Comparison of ENCODE assay signal across 11 cellular contexts in the genomic region with DNA sequence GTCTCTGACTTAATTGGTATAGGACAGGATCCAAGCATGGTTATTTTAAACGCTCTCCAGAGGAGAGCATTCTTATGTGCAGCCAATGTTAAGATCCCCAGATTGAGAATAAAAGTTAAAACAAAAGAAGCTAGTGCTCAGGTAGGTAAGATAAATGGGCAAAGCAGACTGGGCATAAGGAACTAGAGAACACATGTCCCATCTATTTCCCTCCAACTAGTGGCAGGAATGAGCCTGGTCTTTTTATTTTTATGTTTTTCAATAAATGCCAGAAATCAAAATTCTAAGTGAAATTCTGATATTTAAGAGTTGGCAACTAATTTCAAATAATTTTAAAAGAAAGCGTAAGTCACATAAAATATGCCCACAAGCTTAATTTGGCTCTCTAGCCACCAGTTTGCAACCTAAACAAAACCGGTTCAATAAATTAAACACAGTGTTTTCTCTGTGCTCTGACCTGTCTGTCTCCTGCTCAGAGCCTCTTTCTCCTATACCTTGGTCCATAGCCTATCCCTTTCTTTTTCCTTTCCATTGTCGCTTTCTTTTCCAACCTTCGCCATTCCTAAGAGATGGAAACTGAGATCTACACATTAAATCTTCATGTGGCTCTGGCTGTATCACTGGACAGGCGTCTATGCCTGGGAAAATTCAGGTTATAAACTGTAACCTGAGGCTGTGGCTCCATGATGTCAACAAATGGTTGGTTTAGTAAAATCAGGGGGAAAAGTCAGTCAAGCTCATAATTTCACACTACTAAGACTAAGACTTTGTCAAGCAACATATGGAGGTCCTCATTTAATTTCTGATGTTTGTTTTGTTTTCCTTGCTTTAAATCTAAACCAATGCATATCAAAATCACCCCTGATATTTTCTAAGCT. TPM values are rescaled to one million over a fixed set of nuclear protein-coding genes. Genes with fewer than 3 reads are reported as not detected.
DNase-seq lines count a peak whose midpoint lies in the region; ATAC-seq and TF ChIP-seq lines count a peak whose summit lies in the region.
"Had no signal": no experiment of that assay in that cellular context is flagged by ENCODE, and none has a peak within 500 bp of the region (broad histone marks: within the 10 kb centered on the region; RNA-seq: fewer than 3 reads in every experiment).

No MANE protein-coding gene starts in this region.

- H3K4me1 ChIP-seq in gastrocnemius medialis: peaks cover 22 to 54% of the 10 kb centered on the region in 2 donors

- peak overlapping the region; percentile 85 for H3K27ac Mint-ChIP-seq in activated CD4-positive, alpha-beta T cell treated with anti-CD3 and anti-CD28 coated beads for 36 hours
- H3K27ac Mint-ChIP-seq: CD14-positive monocyte had no signal

- H3K27me3 ChIP-seq in gastrocnemius medialis: no peaks in the 10 kb centered on the region

- H3K4me3 Mint-ChIP-seq in activated CD4-positive, alpha-beta T cell treated with anti-CD3 and anti-CD28 coated beads for 36 hours: peak overlapping the region; percentile 38
- H3K4me3 Mint-ChIP-seq: CD14-positive monocyte had no signal

- no peak overlapping the region for H3K9ac ChIP-seq in SK-N-MC (ENCODE audit: insufficient read length)

- H3K9me3 Mint-ChIP-seq in activated CD4-positive, alpha-beta T cell treated with anti-CD3 and anti-CD28 coated beads for 36 hours (ENCODE audit: low read depth): no peaks in the 10 kb centered on the region

- H3K4me3 ChIP-seq in SK-N-MC (no peak overlapping the region), fibroblast of the aortic adventitia (ENCODE audit: low read depth, low read length) (no peak overlapping the region), gastrocnemius medialis (peak overlapping the region in 2 of 4 donors; percentile 62 to 75)

- 0 out of 2 replicates have a peak overlapping the region, but pooled peaks have one; percentile 15 for H3K27ac ChIP-seq in SK-N-MC
- peak overlapping the region; percentile 91 to 98 (median 93) for H3K27ac ChIP-seq in gastrocnemius medialis

- ATAC-seq in activated CD4-positive, alpha-beta T cell treated with anti-CD3 and anti-CD28 coated beads for 36 hours: no peak
- ATAC-seq in gastrocnemius medialis (no peak), HG03196 (IDR thresholded peaks at IDR 0.05; ENCODE audit: unreplicated experiment) (no peak), GM18868 (IDR thresholded peaks at IDR 0.05; ENCODE audit: unreplicated experiment) (no peak)

- CTCF ChIA-PET in activated CD4-positive, alpha-beta T cell treated with anti-CD3 and anti-CD28 coated beads for 36 hours (lab: Charles Lee): interaction anchor here (0.7 to 1.5 kb wide), 7 partner anchors 18 to 109 kb away, joined by 3 to 5 read pairs (median 3); no protein-coding TSS in a partner anchor

- peaks cover 24% of the 10 kb centered on the region for H3K36me3 ChIP-seq in SK-N-MC (ENCODE audit: insufficient read depth, low read length)
- no peaks in the 10 kb centered on the region for H3K36me3 ChIP-seq in gastrocnemius medialis

- TF ChIP-seq POLR2A in gastrocnemius medialis (IDR thresholded peaks at IDR 0.05): no peak

- peaks cover 20% of the 10 kb centered on the region for H3K4me1 Mint-ChIP-seq in activated CD4-positive, alpha-beta T cell treated with anti-CD3 and anti-CD28 coated beads for 36 hours
- H3K4me1 Mint-ChIP-seq: CD14-positive monocyte had no signal

- intact Hi-C loops in activated CD4-positive, alpha-beta T cell treated with anti-CD3 and anti-CD28 coated beads for 36 hours (cut with DNase I, micrococcal nuclease): no loop called here
- intact Hi-C loops in gastrocnemius medialis (cut with DNase I; ENCODE audit: low total_unique reads): loop anchor here (5.0 to 10.0 kb wide), 3 partner anchors 51 to 1891 kb away; a partner anchor contains a TSS

- in situ Hi-C loops in gastrocnemius medialis (cut with MboI; ENCODE audit: low sequenced_read_pairs in 4 of 4): no loop called here

- TF ChIP-seq CTCF in fibroblast of the aortic adventitia (IDR thresholded peaks at IDR 0.05; ENCODE audit: insufficient read depth, low read length): peak; percentile 42
- peak; percentile 22 to 55 (median 42) for TF ChIP-seq CTCF in gastrocnemius medialis (IDR thresholded peaks at IDR 0.05 in 4 of 5, conservative IDR thresholded peaks at IDR 0.05 in 1 of 5)

- H3K27me3 Mint-ChIP-seq in activated CD4-positive, alpha-beta T cell treated with anti-CD3 and anti-CD28 coated beads for 36 hours: no peaks in the 10 kb centered on the region

- POLR2A ChIA-PET in activated CD4-positive, alpha-beta T cell treated with anti-CD3 and anti-CD28 coated beads for 36 hours (lab: Charles Lee): interaction anchor here (0.6 to 1.2 kb wide), 5 partner anchors 13 to 48 kb away, joined by 3 to 5 read pairs (median 3); no protein-coding TSS in a partner anchor

- H3K9me3 ChIP-seq in SK-N-MC (ENCODE audit: low read depth, low read length) (no peaks in the 10 kb centered on the region), gastrocnemius medialis (no peaks in the 10 kb centered on the region)

- DNase-seq in activated CD4-positive, alpha-beta T cell treated with anti-CD3 and anti-CD28 coated beads for 36 hours: no peak
- DNase-seq in activated CD4-positive, alpha-beta T cell treated with anti-CD3 and anti-CD28 coated beads, Interleukin-2, amount 50 U/mL, for 48 hours: no peak
- no peak for DNase-seq in SK-N-MC (ENCODE audit: low read depth, low spot score)
- no peak for DNase-seq in fibroblast of the aortic adventitia (ENCODE audit: low read depth)
- no peak for DNase-seq in gastrocnemius medialis
- no peak for DNase-seq in iPS-NIHi7 (ENCODE audit: extremely low spot score)
- DNase-seq: activated CD4-positive, CD25-positive, alpha-beta regulatory T cell; NCI-H2107 had no signal

- H3K36me3 Mint-ChIP-seq in activated CD4-positive, alpha-beta T cell treated with anti-CD3 and anti-CD28 coated beads for 36 hours (ENCODE audit: low read depth): peaks cover 17% of the 10 kb centered on the region

RNA-seq across cellular contexts. Expression of a gene that starts 5.5 kb away (rescaled TPM):
- 100 to 1,000 TPM; 167 to 180 TPM for total RNA-seq in activated CD4-positive, alpha-beta T cell treated with anti-CD3 and anti-CD28 coated beads for 36 hours
- total RNA-seq in fibroblast of the aortic adventitia (ENCODE audit: low replicate concordance) (87.0 and 203 TPM in 2 replicates), gastrocnemius medialis (100 to 1,000 TPM; 237 to 472 (median 339) TPM)
